ENCODE assay signal across 10 cellular contexts in the genomic region with DNA sequence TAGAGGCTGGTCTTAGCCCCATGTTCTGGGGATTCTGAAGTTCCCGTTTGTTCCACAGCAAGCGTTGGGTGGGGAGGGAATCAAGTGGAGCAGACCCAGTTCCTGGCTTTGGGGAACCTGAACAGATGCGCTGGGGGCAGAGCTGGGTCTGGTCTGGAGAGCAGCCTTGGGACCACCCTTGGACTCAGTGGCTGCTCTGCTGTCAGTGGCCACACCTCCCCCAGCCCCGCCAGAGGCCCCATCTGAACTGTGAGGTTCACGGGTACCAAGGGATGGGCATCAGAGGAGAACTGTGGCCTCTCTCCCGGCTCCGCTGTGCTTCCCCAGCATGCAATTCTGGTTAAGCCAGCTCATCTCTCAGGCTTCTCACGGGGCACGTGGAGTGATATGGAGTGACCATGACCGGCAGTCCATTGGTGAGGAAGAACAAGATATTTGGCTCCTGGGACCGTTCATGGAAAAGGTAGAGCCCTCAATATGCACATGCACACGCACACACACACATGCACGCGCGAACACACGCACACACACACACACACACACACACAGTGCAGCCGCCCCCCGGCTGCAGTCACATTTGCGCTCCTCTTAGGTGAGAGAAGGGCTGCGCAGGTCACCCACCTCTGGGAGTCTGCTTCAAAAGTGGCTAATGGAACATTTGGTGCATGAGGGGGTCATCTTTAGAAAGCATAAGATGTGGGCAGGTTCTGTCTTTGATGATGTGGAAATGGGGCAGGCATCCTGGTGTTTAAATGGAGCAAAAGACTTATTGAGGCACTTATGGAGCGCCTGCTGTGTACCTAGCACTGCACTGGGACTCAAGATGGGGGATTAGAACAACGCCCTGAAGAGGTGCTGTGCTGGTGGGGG.
"Had no signal": no experiment of that assay in that cellular context is flagged by ENCODE, and none has a peak within 500 bp of the region (broad histone marks: within the 10 kb centered on the region; RNA-seq: fewer than 3 reads in every experiment).

No MANE protein-coding gene starts in this region.

- DNase-seq: activated CD4-positive, CD25-positive, alpha-beta regulatory T cell treated with anti-CD3 and anti-CD28 coated beads, Interleukin-2, amount 50 U/mL, for 72 hours; activated gamma-delta T cell treated with Interleukin-2 at 50 U/mL for 16 hours; activated T-cell treated with anti-CD3 and anti-CD28 coated beads, Interleukin-2, amount 50 U/mL, for 1 hour; esophagus squamous epithelium; left ventricle myocardium superior; mesenchymal stem cell had no signal

- H3K27ac ChIP-seq: ascending aorta, esophagus squamous epithelium, skin epidermis, tibial artery had no signal

- H3K27ac Mint-ChIP-seq: nephron had no signal

- H3K4me3 Mint-ChIP-seq: nephron had no signal

- H3K27me3 ChIP-seq: ascending aorta had no signal

- ATAC-seq: left ventricle myocardium superior had no signal

- H3K36me3 ChIP-seq: ascending aorta, esophagus squamous epithelium, tibial artery had no signal

- H3K4me3 ChIP-seq: ascending aorta, esophagus squamous epithelium, skin epidermis, tibial artery had no signal

- H3K4me1 Mint-ChIP-seq: nephron had no signal

- H3K9me3 Mint-ChIP-seq: nephron had no signal
